ENCODE assay signal across 1 cellular context in the genomic region with DNA sequence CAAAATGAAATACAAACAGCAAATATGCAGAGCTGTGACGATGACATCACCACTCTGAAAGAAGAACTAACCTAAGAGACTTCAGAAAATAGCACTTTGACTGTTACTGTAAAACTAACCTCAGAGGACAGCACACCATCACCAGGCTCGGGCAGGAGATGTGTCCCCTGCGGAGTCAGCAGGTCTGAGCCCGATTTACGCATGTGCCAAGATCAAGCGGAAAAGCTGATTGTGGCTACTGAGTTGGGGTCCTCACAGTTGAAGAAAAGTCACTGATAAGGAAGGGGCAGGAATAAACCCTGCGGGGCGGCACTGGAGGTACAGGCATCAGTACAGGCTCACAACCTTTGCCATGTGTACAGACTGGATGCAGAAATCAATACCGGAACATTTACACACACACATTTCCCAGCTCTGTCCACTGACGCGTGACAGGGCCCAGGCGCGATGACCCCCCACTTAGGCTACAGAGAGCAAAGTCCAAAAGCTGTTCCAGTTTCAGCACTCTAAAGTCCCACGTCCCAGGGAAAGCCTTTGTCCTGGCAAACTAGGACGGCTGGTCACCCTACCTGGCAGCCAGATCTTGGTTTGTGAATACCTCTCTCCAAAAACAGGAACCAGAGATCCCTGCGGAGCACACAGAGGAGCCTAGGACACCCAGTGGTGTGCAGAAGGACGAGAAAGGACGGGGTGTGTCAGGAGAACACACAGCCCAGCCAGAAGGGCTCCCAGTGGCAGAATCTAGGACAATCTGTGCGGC.
A peak's percentile ranks its signal among the peaks of the same experiment; 100 is the strongest.
TF ChIP-seq lines count a peak whose summit lies in the region.

No MANE protein-coding gene starts in this region.

TF ChIP-seq in HepG2, 621 proteins besides CTCF, POLR2A, EP300 and RAD21 (continued from another document and continues in another):
- TF ChIP-seq NKX3-1 (CRISPR knock-in tag; IDR thresholded peaks at IDR 0.05): peak; percentile 62; the same call in 1 of the 2 replicates
- peak; percentile 91 for TF ChIP-seq DPF2 (CRISPR knock-in tag; IDR thresholded peaks at IDR 0.05; ENCODE audit: borderline replicate concordance, low read depth)
- no peak for TF ChIP-seq ZNF274 (CRISPR knock-in tag; IDR thresholded peaks at IDR 0.05)
- no peak for TF ChIP-seq SOX6 (IDR thresholded peaks at IDR 0.05)
- TF ChIP-seq SOX6 (CRISPR knock-in tag; IDR thresholded peaks at IDR 0.05): peak; percentile 93
- TF ChIP-seq ZNF567 (CRISPR knock-in tag; IDR thresholded peaks at IDR 0.05; ENCODE audit: borderline replicate concordance): peak; percentile 45; the same call in 1 of the 2 replicates
- peak; percentile 46; the same call in 1 of the 2 replicates for TF ChIP-seq ZNF329 (CRISPR knock-in tag; IDR thresholded peaks at IDR 0.05; ENCODE audit: low read depth)
- no peak for TF ChIP-seq GPN1 (CRISPR knock-in tag; IDR thresholded peaks at IDR 0.05; ENCODE audit: borderline replicate concordance)
- TF ChIP-seq ZFP36L1 (CRISPR knock-in tag; IDR thresholded peaks at IDR 0.05): 0 out of 2 replicates have a peak, but pooled peaks have one; percentile 42
- TF ChIP-seq ZFY (CRISPR knock-in tag; IDR thresholded peaks at IDR 0.05): peak; percentile 73
- TF ChIP-seq, protein P1, sequence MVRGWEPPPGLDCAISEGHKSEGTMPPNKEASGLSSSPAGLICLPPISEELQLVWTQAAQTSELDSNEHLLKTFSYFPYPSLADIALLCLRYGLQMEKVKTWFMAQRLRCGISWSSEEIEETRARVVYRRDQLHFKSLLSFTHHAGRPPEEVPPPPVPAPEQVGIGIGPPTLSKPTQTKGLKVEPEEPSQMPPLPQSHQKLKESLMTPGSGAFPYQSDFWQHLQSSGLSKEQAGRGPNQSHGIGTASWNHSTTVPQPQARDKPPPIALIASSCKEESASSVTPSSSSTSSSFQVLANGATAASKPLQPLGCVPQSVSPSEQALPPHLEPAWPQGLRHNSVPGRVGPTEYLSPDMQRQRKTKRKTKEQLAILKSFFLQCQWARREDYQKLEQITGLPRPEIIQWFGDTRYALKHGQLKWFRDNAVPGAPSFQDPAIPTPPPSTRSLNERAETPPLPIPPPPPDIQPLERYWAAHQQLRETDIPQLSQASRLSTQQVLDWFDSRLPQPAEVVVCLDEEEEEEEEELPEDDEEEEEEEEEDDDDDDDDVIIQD (CRISPR knock-in tag; IDR thresholded peaks at IDR 0.05; ENCODE audit: low read depth): peak; percentile 77
- TF ChIP-seq, protein P2, sequence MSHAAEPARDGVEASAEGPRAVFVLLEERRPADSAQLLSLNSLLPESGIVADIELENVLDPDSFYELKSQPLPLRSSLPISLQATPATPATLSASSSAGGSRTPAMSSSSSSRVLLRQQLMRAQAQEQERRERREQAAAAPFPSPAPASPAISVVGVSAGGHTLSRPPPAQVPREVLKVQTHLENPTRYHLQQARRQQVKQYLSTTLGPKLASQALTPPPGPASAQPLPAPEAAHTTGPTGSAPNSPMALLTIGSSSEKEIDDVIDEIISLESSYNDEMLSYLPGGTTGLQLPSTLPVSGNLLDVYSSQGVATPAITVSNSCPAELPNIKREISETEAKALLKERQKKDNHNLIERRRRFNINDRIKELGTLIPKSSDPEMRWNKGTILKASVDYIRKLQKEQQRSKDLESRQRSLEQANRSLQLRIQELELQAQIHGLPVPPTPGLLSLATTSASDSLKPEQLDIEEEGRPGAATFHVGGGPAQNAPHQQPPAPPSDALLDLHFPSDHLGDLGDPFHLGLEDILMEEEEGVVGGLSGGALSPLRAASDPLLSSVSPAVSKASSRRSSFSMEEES (CRISPR knock-in tag; IDR thresholded peaks at IDR 0.05): peak; percentile 99
- TF ChIP-seq NR3C1 (CRISPR knock-in tag; IDR thresholded peaks at IDR 0.05): no peak
- no peak for TF ChIP-seq ZNF570 (CRISPR knock-in tag; IDR thresholded peaks at IDR 0.05; ENCODE audit: borderline replicate concordance)
- TF ChIP-seq SIN3B (IDR thresholded peaks at IDR 0.05; ENCODE audit: low read length): no peak
- TF ChIP-seq HDAC1 (CRISPR knock-in tag; IDR thresholded peaks at IDR 0.05): peak; percentile 98
- TF ChIP-seq ZNF296 (CRISPR knock-in tag; conservative IDR thresholded peaks at IDR 0.05): peak; percentile 94
- TF ChIP-seq ZNF317 (CRISPR knock-in tag; IDR thresholded peaks at IDR 0.05): peak; percentile 75; the same call in 1 of the 2 replicates
- no peak; the same call in 1 of the 2 replicates for TF ChIP-seq ZFP36L2 (CRISPR knock-in tag; IDR thresholded peaks at IDR 0.05)
- TF ChIP-seq SP5 (CRISPR knock-in tag; IDR thresholded peaks at IDR 0.05; ENCODE audit: borderline replicate concordance, low read depth): peak; percentile 42; the same call in 1 of the 2 replicates
- peak; percentile 89; the same call in 1 of the 2 replicates for TF ChIP-seq ZNF558 (CRISPR knock-in tag; IDR thresholded peaks at IDR 0.05; ENCODE audit: borderline replicate concordance)
- TF ChIP-seq, protein P3, sequence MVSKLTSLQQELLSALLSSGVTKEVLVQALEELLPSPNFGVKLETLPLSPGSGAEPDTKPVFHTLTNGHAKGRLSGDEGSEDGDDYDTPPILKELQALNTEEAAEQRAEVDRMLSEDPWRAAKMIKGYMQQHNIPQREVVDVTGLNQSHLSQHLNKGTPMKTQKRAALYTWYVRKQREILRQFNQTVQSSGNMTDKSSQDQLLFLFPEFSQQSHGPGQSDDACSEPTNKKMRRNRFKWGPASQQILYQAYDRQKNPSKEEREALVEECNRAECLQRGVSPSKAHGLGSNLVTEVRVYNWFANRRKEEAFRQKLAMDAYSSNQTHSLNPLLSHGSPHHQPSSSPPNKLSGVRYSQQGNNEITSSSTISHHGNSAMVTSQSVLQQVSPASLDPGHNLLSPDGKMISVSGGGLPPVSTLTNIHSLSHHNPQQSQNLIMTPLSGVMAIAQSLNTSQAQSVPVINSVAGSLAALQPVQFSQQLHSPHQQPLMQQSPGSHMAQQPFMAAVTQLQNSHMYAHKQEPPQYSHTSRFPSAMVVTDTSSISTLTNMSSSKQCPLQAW (CRISPR knock-in tag; IDR thresholded peaks at IDR 0.05): peak; percentile 97
- TF ChIP-seq RBM22 (optimal IDR thresholded peaks at IDR 0.05; ENCODE audit: low read length): peak; percentile 50
- TF ChIP-seq, protein P4, sequence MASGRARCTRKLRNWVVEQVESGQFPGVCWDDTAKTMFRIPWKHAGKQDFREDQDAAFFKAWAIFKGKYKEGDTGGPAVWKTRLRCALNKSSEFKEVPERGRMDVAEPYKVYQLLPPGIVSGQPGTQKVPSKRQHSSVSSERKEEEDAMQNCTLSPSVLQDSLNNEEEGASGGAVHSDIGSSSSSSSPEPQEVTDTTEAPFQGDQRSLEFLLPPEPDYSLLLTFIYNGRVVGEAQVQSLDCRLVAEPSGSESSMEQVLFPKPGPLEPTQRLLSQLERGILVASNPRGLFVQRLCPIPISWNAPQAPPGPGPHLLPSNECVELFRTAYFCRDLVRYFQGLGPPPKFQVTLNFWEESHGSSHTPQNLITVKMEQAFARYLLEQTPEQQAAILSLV (CRISPR knock-in tag; IDR thresholded peaks at IDR 0.05; ENCODE audit: borderline replicate concordance): peak; percentile 86
- TF ChIP-seq ZNF326 (CRISPR knock-in tag; IDR thresholded peaks at IDR 0.05; ENCODE audit: borderline replicate concordance): no peak
- TF ChIP-seq ZNF10 (CRISPR knock-in tag; IDR thresholded peaks at IDR 0.05; ENCODE audit: borderline replicate concordance, low read depth): no peak
- no peak for TF ChIP-seq RFX1 (IDR thresholded peaks at IDR 0.05)
- TF ChIP-seq CBX1 (IDR thresholded peaks at IDR 0.05; ENCODE audit: low read depth): no peak
- TF ChIP-seq TARDBP (CRISPR knock-in tag; IDR thresholded peaks at IDR 0.05): peak; percentile 98
- no peak for TF ChIP-seq SRSF1 (optimal IDR thresholded peaks at IDR 0.05; ENCODE audit: low read depth, low read length)
- TF ChIP-seq, protein P5, sequence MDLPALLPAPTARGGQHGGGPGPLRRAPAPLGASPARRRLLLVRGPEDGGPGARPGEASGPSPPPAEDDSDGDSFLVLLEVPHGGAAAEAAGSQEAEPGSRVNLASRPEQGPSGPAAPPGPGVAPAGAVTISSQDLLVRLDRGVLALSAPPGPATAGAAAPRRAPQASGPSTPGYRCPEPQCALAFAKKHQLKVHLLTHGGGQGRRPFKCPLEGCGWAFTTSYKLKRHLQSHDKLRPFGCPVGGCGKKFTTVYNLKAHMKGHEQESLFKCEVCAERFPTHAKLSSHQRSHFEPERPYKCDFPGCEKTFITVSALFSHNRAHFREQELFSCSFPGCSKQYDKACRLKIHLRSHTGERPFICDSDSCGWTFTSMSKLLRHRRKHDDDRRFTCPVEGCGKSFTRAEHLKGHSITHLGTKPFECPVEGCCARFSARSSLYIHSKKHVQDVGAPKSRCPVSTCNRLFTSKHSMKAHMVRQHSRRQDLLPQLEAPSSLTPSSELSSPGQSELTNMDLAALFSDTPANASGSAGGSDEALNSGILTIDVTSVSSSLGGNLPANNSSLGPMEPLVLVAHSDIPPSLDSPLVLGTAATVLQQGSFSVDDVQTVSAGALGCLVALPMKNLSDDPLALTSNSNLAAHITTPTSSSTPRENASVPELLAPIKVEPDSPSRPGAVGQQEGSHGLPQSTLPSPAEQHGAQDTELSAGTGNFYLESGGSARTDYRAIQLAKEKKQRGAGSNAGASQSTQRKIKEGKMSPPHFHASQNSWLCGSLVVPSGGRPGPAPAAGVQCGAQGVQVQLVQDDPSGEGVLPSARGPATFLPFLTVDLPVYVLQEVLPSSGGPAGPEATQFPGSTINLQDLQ (CRISPR knock-in tag; IDR thresholded peaks at IDR 0.05): peak; percentile 82; the same call in 1 of the 2 replicates
- no peak for TF ChIP-seq MAFF (IDR thresholded peaks at IDR 0.05; ENCODE audit: low read depth, low read length)
- TF ChIP-seq, protein P6, sequence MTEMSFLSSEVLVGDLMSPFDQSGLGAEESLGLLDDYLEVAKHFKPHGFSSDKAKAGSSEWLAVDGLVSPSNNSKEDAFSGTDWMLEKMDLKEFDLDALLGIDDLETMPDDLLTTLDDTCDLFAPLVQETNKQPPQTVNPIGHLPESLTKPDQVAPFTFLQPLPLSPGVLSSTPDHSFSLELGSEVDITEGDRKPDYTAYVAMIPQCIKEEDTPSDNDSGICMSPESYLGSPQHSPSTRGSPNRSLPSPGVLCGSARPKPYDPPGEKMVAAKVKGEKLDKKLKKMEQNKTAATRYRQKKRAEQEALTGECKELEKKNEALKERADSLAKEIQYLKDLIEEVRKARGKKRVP (CRISPR knock-in tag; IDR thresholded peaks at IDR 0.05): peak in 1 of 2 experiments; percentile 70; a peak in 1 of 4 replicates
- TF ChIP-seq MBNL3 (CRISPR knock-in tag; conservative IDR thresholded peaks at IDR 0.05): no peak
- TF ChIP-seq ZNF460 (CRISPR knock-in tag; IDR thresholded peaks at IDR 0.05; ENCODE audit: borderline replicate concordance): peak; percentile 54; the same call in 1 of the 2 replicates
- no peak for TF ChIP-seq ZFAT (CRISPR knock-in tag; conservative IDR thresholded peaks at IDR 0.05)
- TF ChIP-seq ZNF773 (CRISPR knock-in tag; IDR thresholded peaks at IDR 0.05; ENCODE audit: borderline replicate concordance): no peak
- TF ChIP-seq SRSF9 (IDR thresholded peaks at IDR 0.05; ENCODE audit: borderline replicate concordance, insufficient read depth, low read depth, low read length, poor library complexity, severe bottlenecking): no peak
- peak; percentile 92 for TF ChIP-seq BHLHE40 (IDR thresholded peaks at IDR 0.05; ENCODE audit: low read length)
- peak; percentile 90 for TF ChIP-seq ZMYM4 (CRISPR knock-in tag; IDR thresholded peaks at IDR 0.05)
- TF ChIP-seq, protein P7, sequence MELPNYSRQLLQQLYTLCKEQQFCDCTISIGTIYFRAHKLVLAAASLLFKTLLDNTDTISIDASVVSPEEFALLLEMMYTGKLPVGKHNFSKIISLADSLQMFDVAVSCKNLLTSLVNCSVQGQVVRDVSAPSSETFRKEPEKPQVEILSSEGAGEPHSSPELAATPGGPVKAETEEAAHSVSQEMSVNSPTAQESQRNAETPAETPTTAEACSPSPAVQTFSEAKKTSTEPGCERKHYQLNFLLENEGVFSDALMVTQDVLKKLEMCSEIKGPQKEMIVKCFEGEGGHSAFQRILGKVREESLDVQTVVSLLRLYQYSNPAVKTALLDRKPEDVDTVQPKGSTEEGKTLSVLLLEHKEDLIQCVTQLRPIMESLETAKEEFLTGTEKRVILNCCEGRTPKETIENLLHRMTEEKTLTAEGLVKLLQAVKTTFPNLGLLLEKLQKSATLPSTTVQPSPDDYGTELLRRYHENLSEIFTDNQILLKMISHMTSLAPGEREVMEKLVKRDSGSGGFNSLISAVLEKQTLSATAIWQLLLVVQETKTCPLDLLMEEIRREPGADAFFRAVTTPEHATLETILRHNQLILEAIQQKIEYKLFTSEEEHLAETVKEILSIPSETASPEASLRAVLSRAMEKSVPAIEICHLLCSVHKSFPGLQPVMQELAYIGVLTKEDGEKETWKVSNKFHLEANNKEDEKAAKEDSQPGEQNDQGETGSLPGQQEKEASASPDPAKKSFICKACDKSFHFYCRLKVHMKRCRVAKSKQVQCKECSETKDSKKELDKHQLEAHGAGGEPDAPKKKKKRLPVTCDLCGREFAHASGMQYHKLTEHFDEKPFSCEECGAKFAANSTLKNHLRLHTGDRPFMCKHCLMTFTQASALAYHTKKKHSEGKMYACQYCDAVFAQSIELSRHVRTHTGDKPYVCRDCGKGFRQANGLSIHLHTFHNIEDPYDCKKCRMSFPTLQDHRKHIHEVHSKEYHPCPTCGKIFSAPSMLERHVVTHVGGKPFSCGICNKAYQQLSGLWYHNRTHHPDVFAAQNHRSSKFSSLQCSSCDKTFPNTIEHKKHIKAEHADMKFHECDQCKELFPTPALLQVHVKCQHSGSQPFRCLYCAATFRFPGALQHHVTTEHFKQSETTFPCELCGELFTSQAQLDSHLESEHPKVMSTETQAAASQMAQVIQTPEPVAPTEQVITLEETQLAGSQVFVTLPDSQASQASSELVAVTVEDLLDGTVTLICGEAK (IDR thresholded peaks at IDR 0.05): no peak
- TF ChIP-seq, protein P7 (CRISPR knock-in tag; IDR thresholded peaks at IDR 0.05): peak; percentile 85
- TF ChIP-seq MIER2 (CRISPR knock-in tag; IDR thresholded peaks at IDR 0.05): no peak
